Comparison of ENCODE assay signal across 20 cellular contexts in genomic region chr3:13580256-13581023, GRCh38. TPM values are rescaled to one million over a fixed set of nuclear protein-coding genes. Genes with fewer than 3 reads are reported as not detected.
DNase-seq lines count a peak whose midpoint lies in the region; ATAC-seq and TF ChIP-seq lines count a peak whose summit lies in the region.
"Had no signal": no experiment of that assay in that cellular context is flagged by ENCODE, and none has a peak within 500 bp of the region (broad histone marks: within the 10 kb centered on the region; RNA-seq: fewer than 3 reads in every experiment).

No MANE protein-coding gene starts in this region.

- H3K79me1 ChIP-seq in neuronal stem cell (ENCODE audit: low read depth, low read length) = peaks cover 2% of the 10 kb centered on the region

- CTCF ChIA-PET in activated CD4-positive, alpha-beta memory T cell treated with anti-CD3 and anti-CD28 coated beads, Interleukin-2, amount 10 ng/mL, durations not matched to agents 7 days and 5 days (lab: Charles Lee) = interaction anchor here (1.0 kb wide), 1 partner anchor 20 kb away, joined by 3 read pairs; no protein-coding TSS in a partner anchor
- CTCF ChIA-PET in CD4-positive, alpha-beta T cell (lab: Charles Lee) = no interaction called here

- no CpG with 5 or more reads among the region's 20 CpGs for WGBS in neuronal stem cell (ENCODE audit: extremely low coverage in 2 of 2, insufficient read length in 2 of 2, insufficient replicate concordance in 1 of 2), 2 donors

- peaks cover 5% of the 10 kb centered on the region for H3K36me3 Mint-ChIP-seq in chondrocyte (ENCODE audit: low read depth)
- no peaks in the 10 kb centered on the region for H3K36me3 Mint-ChIP-seq in activated CD4-positive, alpha-beta memory T cell treated with anti-CD3 and anti-CD28 coated beads, Interleukin-2, amount 10 ng/mL, durations not matched to agents 7 days and 5 days (ENCODE audit: low read depth)
- no peaks in the 10 kb centered on the region for H3K36me3 Mint-ChIP-seq in CD4-positive, alpha-beta T cell (ENCODE audit: low read depth)
- H3K36me3 Mint-ChIP-seq: CD14-positive monocyte; naive B cell; stimulated activated effector memory CD8-positive, alpha-beta T cell treated with anti-CD3 and anti-CD28 coated beads, Interleukin-12 subunit alpha, Interleukin-12 subunit beta, amount 100 ng/mL, for 72 hours had no signal

- H3K14ac ChIP-seq in neuronal stem cell (ENCODE audit: low read length) = no peak overlapping the region

- DNase-seq in A172 (ENCODE audit: low spot score) (peak; percentile 55), LoVo (ENCODE audit: low spot score) (peak; percentile 5), chondrocyte (ENCODE audit: low spot score) (peak; percentile 70), neuronal stem cell (ENCODE audit: low spot score) (no peak), DMS 273 treated with DMSO at 0.1 percent for 48 hours (lab: John Stamatoyannopoulos, UW) (no peak)
- no peak for DNase-seq in stimulated activated CD8-positive, alpha-beta memory T cell treated with anti-CD3 and anti-CD28 coated beads, Interleukin-4, amount 100 ng/mL, for 48 hours
- no peak for DNase-seq in activated CD4-positive, alpha-beta memory T cell treated with anti-CD3 and anti-CD28 coated beads, Interleukin-2, amount 10 ng/mL, durations not matched to agents 7 days and 5 days
- DNase-seq in CD4-positive, alpha-beta T cell = no peak
- DNase-seq: activated CD4-positive, CD25-positive, alpha-beta regulatory T cell; activated CD8-positive, alpha-beta memory T cell treated with anti-CD3 and anti-CD28 coated beads for 24 hours; activated naive CD8-positive, alpha-beta T cell treated with anti-CD3 and anti-CD28 coated beads, Interleukin-2, amount 50 U/mL, for 24 hours; DMS79; naive B cell; NCI-H1930; SHP77; stimulated activated CD4-positive, alpha-beta T cell treated with anti-CD3 and anti-CD28 coated beads, Interleukin-12 subunit alpha, Interleukin-12 subunit beta, amount 100 ng/mL, for 4 hours; T-helper 17 cell had no signal

- no peak for TF ChIP-seq CTCF in chondrocyte (IDR thresholded peaks at IDR 0.05)
- TF ChIP-seq CTCF in CD4-positive, alpha-beta T cell (IDR thresholded peaks at IDR 0.05) = no peak

- no peak for ATAC-seq in CD4-positive, alpha-beta T cell (ENCODE audit: poor library complexity)
- ATAC-seq: activated naive CD8-positive, alpha-beta T cell treated with anti-CD3 and anti-CD28 coated beads, Interleukin-2, amount 50 U/mL, for 24 hours; stimulated activated effector memory CD8-positive, alpha-beta T cell treated with anti-CD3 and anti-CD28 coated beads, Interleukin-12 subunit alpha, Interleukin-12 subunit beta, amount 100 ng/mL, for 72 hours; T-helper 17 cell had no signal

- H3K27me3 ChIP-seq in neuronal stem cell (ENCODE audit: control insufficient read depth in 3 of 3, insufficient read depth in 3 of 3, low read depth in 1 of 3, low read length in 3 of 3) = no peaks in the 10 kb centered on the region
- no peaks in the 10 kb centered on the region for H3K27me3 ChIP-seq in CD4-positive, alpha-beta T cell (ENCODE audit: control insufficient read depth, insufficient read depth, low read length)
- H3K27me3 ChIP-seq: tibial artery had no signal

- H3K9me3 ChIP-seq in neuronal stem cell (replicated peaks in 1 of 2; ENCODE audit: control insufficient read depth in 2 of 2, insufficient read depth in 1 of 2, low read depth in 1 of 2, low read length in 2 of 2) = no peaks in the 10 kb centered on the region
- H3K9me3 ChIP-seq in CD4-positive, alpha-beta T cell (ENCODE audit: control insufficient read depth, low read length) = no peaks in the 10 kb centered on the region
- H3K9me3 ChIP-seq: tibial artery had no signal

- POLR2A ChIA-PET in activated CD4-positive, alpha-beta memory T cell treated with anti-CD3 and anti-CD28 coated beads, Interleukin-2, amount 10 ng/mL, durations not matched to agents 7 days and 5 days (lab: Charles Lee) = no interaction called here
- POLR2A ChIA-PET in CD4-positive, alpha-beta T cell (lab: Charles Lee) = no interaction called here

- peaks cover 37% of the 10 kb centered on the region for H3K4me1 Mint-ChIP-seq in chondrocyte (ENCODE audit: low read depth)
- H3K4me1 Mint-ChIP-seq in activated CD4-positive, alpha-beta memory T cell treated with anti-CD3 and anti-CD28 coated beads, Interleukin-2, amount 10 ng/mL, durations not matched to agents 7 days and 5 days = no peaks in the 10 kb centered on the region
- peaks cover 3% of the 10 kb centered on the region for H3K4me1 Mint-ChIP-seq in CD4-positive, alpha-beta T cell (ENCODE audit: low read depth)

- H2AK5ac ChIP-seq in neuronal stem cell (ENCODE audit: low read depth, low read length) = peak overlapping the region; percentile 49

- no peak overlapping the region for H2BK120ac ChIP-seq in neuronal stem cell (ENCODE audit: low read depth, low read length)

- no peak overlapping the region for H3K4me3 Mint-ChIP-seq in chondrocyte (ENCODE audit: unreplicated experiment)
- H3K4me3 Mint-ChIP-seq in activated CD4-positive, alpha-beta memory T cell treated with anti-CD3 and anti-CD28 coated beads, Interleukin-2, amount 10 ng/mL, durations not matched to agents 7 days and 5 days = no peak overlapping the region
- H3K4me3 Mint-ChIP-seq in CD4-positive, alpha-beta T cell = no peak overlapping the region
- H3K4me3 Mint-ChIP-seq: activated naive CD8-positive, alpha-beta T cell treated with anti-CD3 and anti-CD28 coated beads, Interleukin-2, amount 50 U/mL, for 24 hours; CD14-positive monocyte; naive B cell; stimulated activated effector memory CD8-positive, alpha-beta T cell treated with anti-CD3 and anti-CD28 coated beads, Interleukin-12 subunit alpha, Interleukin-12 subunit beta, amount 100 ng/mL, for 72 hours; T-helper 17 cell had no signal

- peaks cover 2 to 8% of the 10 kb centered on the region in 2 donors for H3K4me1 ChIP-seq in neuronal stem cell (ENCODE audit: control insufficient read depth in 2 of 2, insufficient read depth in 1 of 2, low read depth in 1 of 2, low read length in 2 of 2)

- H3K23ac ChIP-seq in neuronal stem cell (ENCODE audit: low read depth, low read length, poor library complexity) = peak overlapping the region; percentile 95

- H2BK5ac ChIP-seq in neuronal stem cell (ENCODE audit: low read length) = peak overlapping the region; percentile 61

- intact Hi-C loops in CD4-positive, alpha-beta T cell (cut with DNase I, micrococcal nuclease) = no loop called here

- no peak overlapping the region for H4K8ac ChIP-seq in neuronal stem cell (ENCODE audit: low read depth, low read length)

- peak overlapping the region; percentile 59 for H3K4ac ChIP-seq in neuronal stem cell (ENCODE audit: low read length)

- no peak overlapping the region for H3K4me2 ChIP-seq in neuronal stem cell (ENCODE audit: insufficient read depth, low read length, poor library complexity, severe bottlenecking)

- H3K36me3 ChIP-seq in neuronal stem cell (replicated peaks in 1 of 2; ENCODE audit: control insufficient read depth in 2 of 2, insufficient read depth in 2 of 2, low read length in 2 of 2) = no peaks in the 10 kb centered on the region
- H3K36me3 ChIP-seq: tibial artery had no signal

- no peak overlapping the region for H3K9ac ChIP-seq in neuronal stem cell (ENCODE audit: low read depth, low read length, poor library complexity)

- H2AFZ ChIP-seq in neuronal stem cell (ENCODE audit: low read length) = no peak overlapping the region

- H3K9me3 Mint-ChIP-seq in chondrocyte (ENCODE audit: low read depth) = no peaks in the 10 kb centered on the region
- H3K9me3 Mint-ChIP-seq in activated CD4-positive, alpha-beta memory T cell treated with anti-CD3 and anti-CD28 coated beads, Interleukin-2, amount 10 ng/mL, durations not matched to agents 7 days and 5 days = no peaks in the 10 kb centered on the region
- H3K9me3 Mint-ChIP-seq in CD4-positive, alpha-beta T cell = no peaks in the 10 kb centered on the region
- H3K9me3 Mint-ChIP-seq: activated naive CD8-positive, alpha-beta T cell treated with anti-CD3 and anti-CD28 coated beads, Interleukin-2, amount 50 U/mL, for 24 hours; CD14-positive monocyte; naive B cell; stimulated activated effector memory CD8-positive, alpha-beta T cell treated with anti-CD3 and anti-CD28 coated beads, Interleukin-12 subunit alpha, Interleukin-12 subunit beta, amount 100 ng/mL, for 72 hours had no signal

- no peak overlapping the region for H3K4me3 ChIP-seq in neuronal stem cell (ENCODE audit: low read length in 2 of 2)
- H3K4me3 ChIP-seq: tibial artery had no signal

- H2BK12ac ChIP-seq in neuronal stem cell (ENCODE audit: low read length) = no peak overlapping the region

- H4K91ac ChIP-seq in neuronal stem cell (ENCODE audit: low read depth, low read length, poor library complexity) = peak overlapping the region; percentile 33

- H2BK15ac ChIP-seq in neuronal stem cell (ENCODE audit: low read length) = no peak overlapping the region

- no peak overlapping the region for H3K27ac Mint-ChIP-seq in chondrocyte (ENCODE audit: unreplicated experiment)
- H3K27ac Mint-ChIP-seq in activated CD4-positive, alpha-beta memory T cell treated with anti-CD3 and anti-CD28 coated beads, Interleukin-2, amount 10 ng/mL, durations not matched to agents 7 days and 5 days = no peak overlapping the region
- H3K27ac Mint-ChIP-seq in CD4-positive, alpha-beta T cell = no peak overlapping the region
- H3K27ac Mint-ChIP-seq: activated naive CD8-positive, alpha-beta T cell treated with anti-CD3 and anti-CD28 coated beads, Interleukin-2, amount 50 U/mL, for 24 hours; CD14-positive monocyte; stimulated activated effector memory CD8-positive, alpha-beta T cell treated with anti-CD3 and anti-CD28 coated beads, Interleukin-12 subunit alpha, Interleukin-12 subunit beta, amount 100 ng/mL, for 72 hours; T-helper 17 cell had no signal

- peak overlapping the region; percentile 72 for H3K18ac ChIP-seq in neuronal stem cell (ENCODE audit: low read length)

- no peak overlapping the region for H3K27ac ChIP-seq in neuronal stem cell (replicated peaks; ENCODE audit: low read length)
- H3K27ac ChIP-seq in CD4-positive, alpha-beta T cell (ENCODE audit: low read depth, low read length) = no peak overlapping the region
- H3K27ac ChIP-seq: tibial artery had no signal

- no peaks in the 10 kb centered on the region for H3K27me3 Mint-ChIP-seq in chondrocyte (ENCODE audit: low read depth)
- H3K27me3 Mint-ChIP-seq in activated CD4-positive, alpha-beta memory T cell treated with anti-CD3 and anti-CD28 coated beads, Interleukin-2, amount 10 ng/mL, durations not matched to agents 7 days and 5 days = peaks cover 3% of the 10 kb centered on the region
- no peaks in the 10 kb centered on the region for H3K27me3 Mint-ChIP-seq in CD4-positive, alpha-beta T cell
- H3K27me3 Mint-ChIP-seq: activated naive CD8-positive, alpha-beta T cell treated with anti-CD3 and anti-CD28 coated beads, Interleukin-2, amount 50 U/mL, for 24 hours; naive B cell had no signal

RNA-seq across cellular contexts. Expression of gene FBLN2, which starts 31.5 kb away (rescaled TPM):
- 0.07 and 0.41 TPM in 2 replicates for total RNA-seq in A172 (2014; rRNA removed; shearing (Covaris generic))
- total RNA-seq in chondrocyte = 284 to 413 TPM (median 394 TPM) in 3 replicates
- 12.1 TPM for polyA plus RNA-seq in neuronal stem cell (2013, experiment 1 of 2)
- polyA plus RNA-seq in neuronal stem cell (2013, experiment 2 of 2) = 12.3 TPM
- not detected for total RNA-seq in activated CD4-positive, alpha-beta memory T cell treated with anti-CD3 and anti-CD28 coated beads, Interleukin-2, amount 10 ng/mL, durations not matched to agents 7 days and 5 days
- total RNA-seq in CD4-positive, alpha-beta T cell = under 1 TPM; 0.19 to 0.25 TPM
- polyA plus RNA-seq: CD14-positive monocyte had no signal

Comparison
In these comparisons a context has a peak if more than half of its experiments do, and no peak if none do; other contexts are left out.
1. DNase-seq: peak in A172 (single experiment), LoVo (single experiment) and chondrocyte (single experiment); none in neuronal stem cell (single experiment), stimulated activated CD8-positive, alpha-beta memory T cell treated with anti-CD3 and anti-CD28 coated beads, Interleukin-4, amount 100 ng/mL, for 48 hours (single experiment), activated CD4-positive, alpha-beta memory T cell treated with anti-CD3 and anti-CD28 coated beads, Interleukin-2, amount 10 ng/mL, durations not matched to agents 7 days and 5 days (single experiment), DMS 273 treated with DMSO at 0.1 percent for 48 hours (single experiment) and CD4-positive, alpha-beta T cell (0 of 10).
2. RNA of gene FBLN2, which starts 31.5 kb away (total RNA-seq): 284 to 413 TPM in chondrocyte; 0.19 to 0.25 TPM in CD4-positive, alpha-beta T cell, 0.07 to 0.41 TPM in A172 and not detected in activated CD4-positive, alpha-beta memory T cell treated with anti-CD3 and anti-CD28 coated beads, Interleukin-2, amount 10 ng/mL, durations not matched to agents 7 days and 5 days; every median in the first group is over 100 times any median in the second.